Comparison of ENCODE assay signal across 1 cellular context in the genomic region with DNA sequence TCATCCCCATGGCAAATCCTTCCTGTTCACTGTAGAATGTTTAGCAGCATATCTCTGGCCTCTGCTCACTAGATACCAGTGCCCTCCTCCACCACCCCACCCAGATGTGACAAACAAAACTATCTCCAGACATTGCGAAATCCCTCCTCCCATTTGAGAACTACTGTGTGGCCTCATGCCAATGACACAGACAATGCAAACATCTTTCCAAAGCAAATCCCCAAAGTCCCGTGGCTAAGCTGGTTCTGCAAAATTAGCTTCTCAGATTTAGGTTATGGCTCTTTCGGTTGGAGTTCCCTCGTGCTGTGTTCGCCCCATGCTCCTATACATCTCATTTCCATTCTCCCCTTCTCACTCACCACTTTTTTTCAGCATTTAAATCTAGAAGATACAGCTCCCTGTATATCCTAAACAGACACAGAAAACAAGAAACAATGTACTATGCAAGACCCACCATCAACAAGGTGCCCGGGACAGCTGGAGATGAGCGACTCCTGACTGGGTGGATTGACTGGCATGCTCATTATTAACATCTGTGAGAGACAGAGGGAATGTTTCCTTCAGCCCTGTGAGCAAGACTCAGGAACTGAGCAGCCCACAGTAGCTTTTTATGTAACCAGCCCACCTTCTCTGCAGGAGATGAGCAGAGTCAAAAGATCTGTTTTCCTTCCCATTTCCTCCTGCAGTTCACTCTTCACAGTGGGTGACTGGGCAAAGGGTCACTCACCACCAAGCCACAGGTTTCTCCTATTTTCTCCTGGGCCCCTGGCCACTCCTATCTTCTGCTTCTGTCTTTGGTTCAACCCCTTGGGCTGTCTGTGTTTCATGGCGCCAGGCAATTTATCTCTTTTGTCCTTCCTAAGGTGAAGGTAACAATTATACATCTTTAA.
TF ChIP-seq lines count a peak whose summit lies in the region.

No MANE protein-coding gene starts in this region.

TF ChIP-seq in HepG2, 621 proteins besides CTCF, POLR2A, EP300 and RAD21 (continued from another document and continues in another):
- TF ChIP-seq FOXM1 (CRISPR knock-in tag; IDR thresholded peaks at IDR 0.05) = no peak
- TF ChIP-seq ZNF775 (CRISPR knock-in tag; IDR thresholded peaks at IDR 0.05; ENCODE audit: borderline replicate concordance) = no peak
- TF ChIP-seq, protein P1, sequence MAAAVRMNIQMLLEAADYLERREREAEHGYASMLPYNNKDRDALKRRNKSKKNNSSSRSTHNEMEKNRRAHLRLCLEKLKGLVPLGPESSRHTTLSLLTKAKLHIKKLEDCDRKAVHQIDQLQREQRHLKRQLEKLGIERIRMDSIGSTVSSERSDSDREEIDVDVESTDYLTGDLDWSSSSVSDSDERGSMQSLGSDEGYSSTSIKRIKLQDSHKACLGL (CRISPR knock-in tag; IDR thresholded peaks at IDR 0.05) = no peak
- TF ChIP-seq, protein P2, sequence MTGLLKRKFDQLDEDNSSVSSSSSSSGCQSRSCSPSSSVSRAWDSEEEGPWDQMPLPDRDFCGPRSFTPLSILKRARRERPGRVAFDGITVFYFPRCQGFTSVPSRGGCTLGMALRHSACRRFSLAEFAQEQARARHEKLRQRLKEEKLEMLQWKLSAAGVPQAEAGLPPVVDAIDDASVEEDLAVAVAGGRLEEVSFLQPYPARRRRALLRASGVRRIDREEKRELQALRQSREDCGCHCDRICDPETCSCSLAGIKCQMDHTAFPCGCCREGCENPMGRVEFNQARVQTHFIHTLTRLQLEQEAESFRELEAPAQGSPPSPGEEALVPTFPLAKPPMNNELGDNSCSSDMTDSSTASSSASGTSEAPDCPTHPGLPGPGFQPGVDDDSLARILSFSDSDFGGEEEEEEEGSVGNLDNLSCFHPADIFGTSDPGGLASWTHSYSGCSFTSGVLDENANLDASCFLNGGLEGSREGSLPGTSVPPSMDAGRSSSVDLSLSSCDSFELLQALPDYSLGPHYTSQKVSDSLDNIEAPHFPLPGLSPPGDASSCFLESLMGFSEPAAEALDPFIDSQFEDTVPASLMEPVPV (CRISPR knock-in tag; IDR thresholded peaks at IDR 0.05) = no peak
- TF ChIP-seq THAP11 (CRISPR knock-in tag; IDR thresholded peaks at IDR 0.05) = peak; percentile 80
- TF ChIP-seq, protein P3, sequence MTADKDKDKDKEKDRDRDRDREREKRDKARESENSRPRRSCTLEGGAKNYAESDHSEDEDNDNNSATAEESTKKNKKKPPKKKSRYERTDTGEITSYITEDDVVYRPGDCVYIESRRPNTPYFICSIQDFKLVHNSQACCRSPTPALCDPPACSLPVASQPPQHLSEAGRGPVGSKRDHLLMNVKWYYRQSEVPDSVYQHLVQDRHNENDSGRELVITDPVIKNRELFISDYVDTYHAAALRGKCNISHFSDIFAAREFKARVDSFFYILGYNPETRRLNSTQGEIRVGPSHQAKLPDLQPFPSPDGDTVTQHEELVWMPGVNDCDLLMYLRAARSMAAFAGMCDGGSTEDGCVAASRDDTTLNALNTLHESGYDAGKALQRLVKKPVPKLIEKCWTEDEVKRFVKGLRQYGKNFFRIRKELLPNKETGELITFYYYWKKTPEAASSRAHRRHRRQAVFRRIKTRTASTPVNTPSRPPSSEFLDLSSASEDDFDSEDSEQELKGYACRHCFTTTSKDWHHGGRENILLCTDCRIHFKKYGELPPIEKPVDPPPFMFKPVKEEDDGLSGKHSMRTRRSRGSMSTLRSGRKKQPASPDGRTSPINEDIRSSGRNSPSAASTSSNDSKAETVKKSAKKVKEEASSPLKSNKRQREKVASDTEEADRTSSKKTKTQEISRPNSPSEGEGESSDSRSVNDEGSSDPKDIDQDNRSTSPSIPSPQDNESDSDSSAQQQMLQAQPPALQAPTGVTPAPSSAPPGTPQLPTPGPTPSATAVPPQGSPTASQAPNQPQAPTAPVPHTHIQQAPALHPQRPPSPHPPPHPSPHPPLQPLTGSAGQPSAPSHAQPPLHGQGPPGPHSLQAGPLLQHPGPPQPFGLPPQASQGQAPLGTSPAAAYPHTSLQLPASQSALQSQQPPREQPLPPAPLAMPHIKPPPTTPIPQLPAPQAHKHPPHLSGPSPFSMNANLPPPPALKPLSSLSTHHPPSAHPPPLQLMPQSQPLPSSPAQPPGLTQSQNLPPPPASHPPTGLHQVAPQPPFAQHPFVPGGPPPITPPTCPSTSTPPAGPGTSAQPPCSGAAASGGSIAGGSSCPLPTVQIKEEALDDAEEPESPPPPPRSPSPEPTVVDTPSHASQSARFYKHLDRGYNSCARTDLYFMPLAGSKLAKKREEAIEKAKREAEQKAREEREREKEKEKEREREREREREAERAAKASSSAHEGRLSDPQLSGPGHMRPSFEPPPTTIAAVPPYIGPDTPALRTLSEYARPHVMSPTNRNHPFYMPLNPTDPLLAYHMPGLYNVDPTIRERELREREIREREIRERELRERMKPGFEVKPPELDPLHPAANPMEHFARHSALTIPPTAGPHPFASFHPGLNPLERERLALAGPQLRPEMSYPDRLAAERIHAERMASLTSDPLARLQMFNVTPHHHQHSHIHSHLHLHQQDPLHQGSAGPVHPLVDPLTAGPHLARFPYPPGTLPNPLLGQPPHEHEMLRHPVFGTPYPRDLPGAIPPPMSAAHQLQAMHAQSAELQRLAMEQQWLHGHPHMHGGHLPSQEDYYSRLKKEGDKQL (CRISPR knock-in tag; IDR thresholded peaks at IDR 0.05; ENCODE audit: low read depth) = peak; percentile 84
- TF ChIP-seq MBD4 (IDR thresholded peaks at IDR 0.05; ENCODE audit: borderline replicate concordance, low read length) = peak; percentile 38; the same call in 1 of the 2 replicates
- no peak for TF ChIP-seq ZNF367 (CRISPR knock-in tag; IDR thresholded peaks at IDR 0.05; ENCODE audit: borderline replicate concordance)
- TF ChIP-seq, protein P4, sequence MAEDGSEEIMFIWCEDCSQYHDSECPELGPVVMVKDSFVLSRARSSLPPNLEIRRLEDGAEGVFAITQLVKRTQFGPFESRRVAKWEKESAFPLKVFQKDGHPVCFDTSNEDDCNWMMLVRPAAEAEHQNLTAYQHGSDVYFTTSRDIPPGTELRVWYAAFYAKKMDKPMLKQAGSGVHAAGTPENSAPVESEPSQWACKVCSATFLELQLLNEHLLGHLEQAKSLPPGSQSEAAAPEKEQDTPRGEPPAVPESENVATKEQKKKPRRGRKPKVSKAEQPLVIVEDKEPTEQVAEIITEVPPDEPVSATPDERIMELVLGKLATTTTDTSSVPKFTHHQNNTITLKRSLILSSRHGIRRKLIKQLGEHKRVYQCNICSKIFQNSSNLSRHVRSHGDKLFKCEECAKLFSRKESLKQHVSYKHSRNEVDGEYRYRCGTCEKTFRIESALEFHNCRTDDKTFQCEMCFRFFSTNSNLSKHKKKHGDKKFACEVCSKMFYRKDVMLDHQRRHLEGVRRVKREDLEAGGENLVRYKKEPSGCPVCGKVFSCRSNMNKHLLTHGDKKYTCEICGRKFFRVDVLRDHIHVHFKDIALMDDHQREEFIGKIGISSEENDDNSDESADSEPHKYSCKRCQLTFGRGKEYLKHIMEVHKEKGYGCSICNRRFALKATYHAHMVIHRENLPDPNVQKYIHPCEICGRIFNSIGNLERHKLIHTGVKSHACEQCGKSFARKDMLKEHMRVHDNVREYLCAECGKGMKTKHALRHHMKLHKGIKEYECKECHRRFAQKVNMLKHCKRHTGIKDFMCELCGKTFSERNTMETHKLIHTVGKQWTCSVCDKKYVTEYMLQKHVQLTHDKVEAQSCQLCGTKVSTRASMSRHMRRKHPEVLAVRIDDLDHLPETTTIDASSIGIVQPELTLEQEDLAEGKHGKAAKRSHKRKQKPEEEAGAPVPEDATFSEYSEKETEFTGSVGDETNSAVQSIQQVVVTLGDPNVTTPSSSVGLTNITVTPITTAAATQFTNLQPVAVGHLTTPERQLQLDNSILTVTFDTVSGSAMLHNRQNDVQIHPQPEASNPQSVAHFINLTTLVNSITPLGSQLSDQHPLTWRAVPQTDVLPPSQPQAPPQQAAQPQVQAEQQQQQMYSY (CRISPR knock-in tag; IDR thresholded peaks at IDR 0.05) = no peak
- TF ChIP-seq KLF12 (CRISPR knock-in tag; IDR thresholded peaks at IDR 0.05; ENCODE audit: borderline replicate concordance) = no peak
- TF ChIP-seq HHEX (CRISPR knock-in tag; IDR thresholded peaks at IDR 0.05) = peak; percentile 71
- TF ChIP-seq CENPX (CRISPR knock-in tag; IDR thresholded peaks at IDR 0.05) = no peak
- TF ChIP-seq, protein P5, sequence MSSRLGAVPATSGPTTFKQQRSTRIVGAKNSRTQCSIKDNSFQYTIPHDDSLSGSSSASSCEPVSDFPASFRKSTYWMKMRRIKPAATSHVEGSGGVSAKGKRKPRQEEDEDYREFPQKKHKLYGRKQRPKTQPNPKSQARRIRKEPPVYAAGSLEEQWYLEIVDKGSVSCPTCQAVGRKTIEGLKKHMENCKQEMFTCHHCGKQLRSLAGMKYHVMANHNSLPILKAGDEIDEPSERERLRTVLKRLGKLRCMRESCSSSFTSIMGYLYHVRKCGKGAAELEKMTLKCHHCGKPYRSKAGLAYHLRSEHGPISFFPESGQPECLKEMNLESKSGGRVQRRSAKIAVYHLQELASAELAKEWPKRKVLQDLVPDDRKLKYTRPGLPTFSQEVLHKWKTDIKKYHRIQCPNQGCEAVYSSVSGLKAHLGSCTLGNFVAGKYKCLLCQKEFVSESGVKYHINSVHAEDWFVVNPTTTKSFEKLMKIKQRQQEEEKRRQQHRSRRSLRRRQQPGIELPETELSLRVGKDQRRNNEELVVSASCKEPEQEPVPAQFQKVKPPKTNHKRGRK (CRISPR knock-in tag; IDR thresholded peaks at IDR 0.05) = no peak
- peak; percentile 93 for TF ChIP-seq ZNF878 (CRISPR knock-in tag; IDR thresholded peaks at IDR 0.05)
- TF ChIP-seq, protein P6, sequence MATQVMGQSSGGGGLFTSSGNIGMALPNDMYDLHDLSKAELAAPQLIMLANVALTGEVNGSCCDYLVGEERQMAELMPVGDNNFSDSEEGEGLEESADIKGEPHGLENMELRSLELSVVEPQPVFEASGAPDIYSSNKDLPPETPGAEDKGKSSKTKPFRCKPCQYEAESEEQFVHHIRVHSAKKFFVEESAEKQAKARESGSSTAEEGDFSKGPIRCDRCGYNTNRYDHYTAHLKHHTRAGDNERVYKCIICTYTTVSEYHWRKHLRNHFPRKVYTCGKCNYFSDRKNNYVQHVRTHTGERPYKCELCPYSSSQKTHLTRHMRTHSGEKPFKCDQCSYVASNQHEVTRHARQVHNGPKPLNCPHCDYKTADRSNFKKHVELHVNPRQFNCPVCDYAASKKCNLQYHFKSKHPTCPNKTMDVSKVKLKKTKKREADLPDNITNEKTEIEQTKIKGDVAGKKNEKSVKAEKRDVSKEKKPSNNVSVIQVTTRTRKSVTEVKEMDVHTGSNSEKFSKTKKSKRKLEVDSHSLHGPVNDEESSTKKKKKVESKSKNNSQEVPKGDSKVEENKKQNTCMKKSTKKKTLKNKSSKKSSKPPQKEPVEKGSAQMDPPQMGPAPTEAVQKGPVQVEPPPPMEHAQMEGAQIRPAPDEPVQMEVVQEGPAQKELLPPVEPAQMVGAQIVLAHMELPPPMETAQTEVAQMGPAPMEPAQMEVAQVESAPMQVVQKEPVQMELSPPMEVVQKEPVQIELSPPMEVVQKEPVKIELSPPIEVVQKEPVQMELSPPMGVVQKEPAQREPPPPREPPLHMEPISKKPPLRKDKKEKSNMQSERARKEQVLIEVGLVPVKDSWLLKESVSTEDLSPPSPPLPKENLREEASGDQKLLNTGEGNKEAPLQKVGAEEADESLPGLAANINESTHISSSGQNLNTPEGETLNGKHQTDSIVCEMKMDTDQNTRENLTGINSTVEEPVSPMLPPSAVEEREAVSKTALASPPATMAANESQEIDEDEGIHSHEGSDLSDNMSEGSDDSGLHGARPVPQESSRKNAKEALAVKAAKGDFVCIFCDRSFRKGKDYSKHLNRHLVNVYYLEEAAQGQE (IDR thresholded peaks at IDR 0.05; ENCODE audit: borderline replicate concordance in 1 of 2, low read depth in 1 of 2, low read length in 2 of 2) = no peak
- TF ChIP-seq MAFF (IDR thresholded peaks at IDR 0.05; ENCODE audit: low read depth, low read length) = no peak
- no peak for TF ChIP-seq SYNCRIP (IDR thresholded peaks at IDR 0.05; ENCODE audit: insufficient read depth, low read depth, low read length)
- no peak for TF ChIP-seq ZNF549 (CRISPR knock-in tag; IDR thresholded peaks at IDR 0.05)
- peak; percentile 14; the same call in 1 of the 2 replicates for TF ChIP-seq SMC3 (IDR thresholded peaks at IDR 0.05; ENCODE audit: low read length)
- TF ChIP-seq, protein P7, sequence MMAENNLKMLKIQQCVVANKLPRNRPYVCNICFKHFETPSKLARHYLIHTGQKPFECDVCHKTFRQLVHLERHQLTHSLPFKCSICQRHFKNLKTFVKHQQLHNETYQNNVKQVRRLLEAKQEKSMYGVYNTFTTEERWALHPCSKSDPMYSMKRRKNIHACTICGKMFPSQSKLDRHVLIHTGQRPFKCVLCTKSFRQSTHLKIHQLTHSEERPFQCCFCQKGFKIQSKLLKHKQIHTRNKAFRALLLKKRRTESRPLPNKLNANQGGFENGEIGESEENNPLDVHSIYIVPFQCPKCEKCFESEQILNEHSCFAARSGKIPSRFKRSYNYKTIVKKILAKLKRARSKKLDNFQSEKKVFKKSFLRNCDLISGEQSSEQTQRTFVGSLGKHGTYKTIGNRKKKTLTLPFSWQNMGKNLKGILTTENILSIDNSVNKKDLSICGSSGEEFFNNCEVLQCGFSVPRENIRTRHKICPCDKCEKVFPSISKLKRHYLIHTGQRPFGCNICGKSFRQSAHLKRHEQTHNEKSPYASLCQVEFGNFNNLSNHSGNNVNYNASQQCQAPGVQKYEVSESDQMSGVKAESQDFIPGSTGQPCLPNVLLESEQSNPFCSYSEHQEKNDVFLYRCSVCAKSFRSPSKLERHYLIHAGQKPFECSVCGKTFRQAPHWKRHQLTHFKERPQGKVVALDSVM (CRISPR knock-in tag; IDR thresholded peaks at IDR 0.05) = no peak; the same call in 1 of the 2 replicates
- TF ChIP-seq, protein P8, sequence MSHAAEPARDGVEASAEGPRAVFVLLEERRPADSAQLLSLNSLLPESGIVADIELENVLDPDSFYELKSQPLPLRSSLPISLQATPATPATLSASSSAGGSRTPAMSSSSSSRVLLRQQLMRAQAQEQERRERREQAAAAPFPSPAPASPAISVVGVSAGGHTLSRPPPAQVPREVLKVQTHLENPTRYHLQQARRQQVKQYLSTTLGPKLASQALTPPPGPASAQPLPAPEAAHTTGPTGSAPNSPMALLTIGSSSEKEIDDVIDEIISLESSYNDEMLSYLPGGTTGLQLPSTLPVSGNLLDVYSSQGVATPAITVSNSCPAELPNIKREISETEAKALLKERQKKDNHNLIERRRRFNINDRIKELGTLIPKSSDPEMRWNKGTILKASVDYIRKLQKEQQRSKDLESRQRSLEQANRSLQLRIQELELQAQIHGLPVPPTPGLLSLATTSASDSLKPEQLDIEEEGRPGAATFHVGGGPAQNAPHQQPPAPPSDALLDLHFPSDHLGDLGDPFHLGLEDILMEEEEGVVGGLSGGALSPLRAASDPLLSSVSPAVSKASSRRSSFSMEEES (CRISPR knock-in tag; IDR thresholded peaks at IDR 0.05) = peak; percentile 65; the same call in 1 of the 2 replicates
- TF ChIP-seq RBM22 (optimal IDR thresholded peaks at IDR 0.05; ENCODE audit: low read length) = no peak
- TF ChIP-seq, protein P9, sequence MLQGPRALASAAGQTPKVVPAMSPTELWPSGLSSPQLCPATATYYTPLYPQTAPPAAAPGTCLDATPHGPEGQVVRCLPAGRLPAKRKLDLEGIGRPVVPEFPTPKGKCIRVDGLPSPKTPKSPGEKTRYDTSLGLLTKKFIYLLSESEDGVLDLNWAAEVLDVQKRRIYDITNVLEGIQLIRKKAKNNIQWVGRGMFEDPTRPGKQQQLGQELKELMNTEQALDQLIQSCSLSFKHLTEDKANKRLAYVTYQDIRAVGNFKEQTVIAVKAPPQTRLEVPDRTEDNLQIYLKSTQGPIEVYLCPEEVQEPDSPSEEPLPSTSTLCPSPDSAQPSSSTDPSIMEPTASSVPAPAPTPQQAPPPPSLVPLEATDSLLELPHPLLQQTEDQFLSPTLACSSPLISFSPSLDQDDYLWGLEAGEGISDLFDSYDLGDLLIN (CRISPR knock-in tag; IDR thresholded peaks at IDR 0.05; ENCODE audit: borderline replicate concordance) = no peak
- no peak for TF ChIP-seq FIP1L1 (IDR thresholded peaks at IDR 0.05; ENCODE audit: borderline replicate concordance, insufficient read depth, low read depth, low read length)
